In genomic region chr2:186518291-186518690, GRCh38 we compare ENCODE assay signal across 22 cellular contexts. TPM values are rescaled to one million over a fixed set of nuclear protein-coding genes. Genes with fewer than 3 reads are reported as not detected.
DNase-seq lines count a peak whose midpoint lies in the region; ATAC-seq, FAIRE-seq and TF ChIP-seq lines count a peak whose summit lies in the region.
"Had no signal": no experiment of that assay in that cellular context is flagged by ENCODE, and none has a peak within 500 bp of the region (broad histone marks: within the 10 kb centered on the region; RNA-seq: fewer than 3 reads in every experiment).

No MANE protein-coding gene starts in this region.

- H3K4me1 Mint-ChIP-seq in endodermal cell (peaks cover 22% of the 10 kb centered on the region), chondrocyte (ENCODE audit: low read depth) (peaks cover 14% of the 10 kb centered on the region)
- no peaks in the 10 kb centered on the region for H3K4me1 Mint-ChIP-seq in stimulated activated effector memory CD8-positive, alpha-beta T cell treated with anti-CD3 and anti-CD28 coated beads, Interleukin-12 subunit alpha, Interleukin-12 subunit beta, amount 100 ng/mL, for 72 hours

- no peaks in the 10 kb centered on the region for H3K27me3 ChIP-seq in endodermal cell (ENCODE audit: control insufficient read depth, insufficient read depth, low read length, poor library complexity, severe bottlenecking)
- H3K27me3 ChIP-seq: Peyer's patch, vagina had no signal

- H3K36me3 Mint-ChIP-seq in endodermal cell (ENCODE audit: low read depth) (peaks cover 45% of the 10 kb centered on the region), chondrocyte (ENCODE audit: low read depth) (peaks cover 15% of the 10 kb centered on the region)
- peaks cover 62% of the 10 kb centered on the region for H3K36me3 Mint-ChIP-seq in stimulated activated effector memory CD8-positive, alpha-beta T cell treated with anti-CD3 and anti-CD28 coated beads, Interleukin-12 subunit alpha, Interleukin-12 subunit beta, amount 100 ng/mL, for 72 hours

- H3K9me3 ChIP-seq in endodermal cell (ENCODE audit: control insufficient read depth, low read length) = peaks cover 15% of the 10 kb centered on the region
- H3K9me3 ChIP-seq: HAP-1, Peyer's patch, vagina had no signal

- H3K36me3 ChIP-seq in endodermal cell (ENCODE audit: control insufficient read depth, insufficient read depth, low read length) = peaks cover 31% of the 10 kb centered on the region

- H3K4me3 ChIP-seq in endodermal cell (ENCODE audit: low read length) = no peak overlapping the region
- H3K4me3 ChIP-seq: HAP-1, Peyer's patch, vagina had no signal

- no peak for ATAC-seq in stimulated activated effector memory CD8-positive, alpha-beta T cell treated with anti-CD3 and anti-CD28 coated beads, Interleukin-12 subunit alpha, Interleukin-12 subunit beta, amount 100 ng/mL, for 72 hours
- no peak for ATAC-seq in GM19023 (IDR thresholded peaks at IDR 0.05; ENCODE audit: unreplicated experiment)
- ATAC-seq in GM18907 (IDR thresholded peaks at IDR 0.05; ENCODE audit: unreplicated experiment) = no peak
- ATAC-seq: left colon, natural killer cell, WTC11 had no signal

- H3K4me3 Mint-ChIP-seq in endodermal cell (no peak overlapping the region), chondrocyte (ENCODE audit: unreplicated experiment) (no peak overlapping the region)
- H3K4me3 Mint-ChIP-seq in stimulated activated effector memory CD8-positive, alpha-beta T cell treated with anti-CD3 and anti-CD28 coated beads, Interleukin-12 subunit alpha, Interleukin-12 subunit beta, amount 100 ng/mL, for 72 hours = no peak overlapping the region
- H3K4me3 Mint-ChIP-seq: natural killer cell, WTC11 had no signal

- WGBS in endodermal cell (ENCODE audit: insufficient coverage in 1 of 2, insufficient read length in 1 of 2), 2 experiments = 59 to 82% methylated on average over 3 to 4 of the region's 4 CpGs

- no peak for DNase-seq in D721Med (ENCODE audit: insufficient read length, low spot score)
- DNase-seq in NCI-H524 (lab: John Stamatoyannopoulos, UW) = peak; percentile 62 to 84
- DNase-seq in endodermal cell = no peak
- DNase-seq in stimulated activated effector memory CD8-positive, alpha-beta T cell treated with anti-CD3 and anti-CD28 coated beads, Interleukin-12 subunit alpha, Interleukin-12 subunit beta, amount 100 ng/mL, for 72 hours (ENCODE audit: low spot score in 2 of 2) = no peak
- DNase-seq in chondrocyte (ENCODE audit: low spot score) = no peak
- DNase-seq: activated CD4-positive, alpha-beta T cell treated with anti-CD3 and anti-CD28 coated beads, Interleukin-2, amount 50 U/mL, for 4 hours; activated CD8-positive, alpha-beta memory T cell treated with anti-CD3 and anti-CD28 coated beads, Interleukin-2, amount 50 U/mL, for 48 hours; activated effector memory CD4-positive, alpha-beta T cell treated with Interleukin-2 at 50 U/mL for 16 hours; head of caudate nucleus; left colon; midbrain; natural killer cell; NCI-H1105; NCI-H2081; Peyer's patch; stimulated activated CD4-positive, alpha-beta T cell treated with anti-CD3 and anti-CD28 coated beads, Interleukin-1b, Interleukin-23, amount 100 ng/mL, for 48 hours had no signal

- H3K27ac ChIP-seq in endodermal cell (ENCODE audit: low read depth, low read length) = no peak overlapping the region
- H3K27ac ChIP-seq: Peyer's patch, vagina had no signal

- no peaks in the 10 kb centered on the region for H3K27me3 Mint-ChIP-seq in endodermal cell (ENCODE audit: insufficient read depth)
- no peaks in the 10 kb centered on the region for H3K27me3 Mint-ChIP-seq in chondrocyte (ENCODE audit: low read depth)

- TF ChIP-seq CTCF in D721Med (IDR thresholded peaks at IDR 0.05; ENCODE audit: insufficient read depth, missing control alignments) = no peak
- TF ChIP-seq CTCF in endodermal cell (conservative IDR thresholded peaks at IDR 0.05) = no peak
- no peak for TF ChIP-seq CTCF in chondrocyte (IDR thresholded peaks at IDR 0.05)

- FAIRE-seq in D721Med (lab: Jason Lieb, UNC) = peak; percentile 82
- FAIRE-seq: HepG2 had no signal

- no peaks in the 10 kb centered on the region for H3K4me1 ChIP-seq in endodermal cell (ENCODE audit: control insufficient read depth, insufficient read depth, low read length)
- H3K4me1 ChIP-seq: Peyer's patch had no signal

- peak overlapping the region; percentile 53 for H3K27ac Mint-ChIP-seq in endodermal cell
- H3K27ac Mint-ChIP-seq in stimulated activated effector memory CD8-positive, alpha-beta T cell treated with anti-CD3 and anti-CD28 coated beads, Interleukin-12 subunit alpha, Interleukin-12 subunit beta, amount 100 ng/mL, for 72 hours = peak overlapping the region; percentile 26
- no peak overlapping the region for H3K27ac Mint-ChIP-seq in chondrocyte (ENCODE audit: unreplicated experiment)
- H3K27ac Mint-ChIP-seq: WTC11 had no signal

- H3K9me3 Mint-ChIP-seq in endodermal cell (peaks cover 3% of the 10 kb centered on the region), chondrocyte (ENCODE audit: low read depth) (no peaks in the 10 kb centered on the region)
- H3K9me3 Mint-ChIP-seq in stimulated activated effector memory CD8-positive, alpha-beta T cell treated with anti-CD3 and anti-CD28 coated beads, Interleukin-12 subunit alpha, Interleukin-12 subunit beta, amount 100 ng/mL, for 72 hours = no peaks in the 10 kb centered on the region
- H3K9me3 Mint-ChIP-seq: natural killer cell, WTC11 had no signal

- H3K9ac ChIP-seq in endodermal cell (ENCODE audit: extremely low read depth, low read length, poor library complexity, severe bottlenecking) = no peak overlapping the region

RNA-seq across cellular contexts. Expression of gene ZC3H15, which starts 32.2 kb away (rescaled TPM):
- total RNA-seq in endodermal cell (10 to 100 TPM; 54.6 to 59.3 TPM), chondrocyte (43.0 to 48.7 TPM (median 46.4 TPM) in 3 replicates)
- 68.8 TPM for polyA plus RNA-seq in endodermal cell (2013, experiment 1 of 2)
- polyA plus RNA-seq in endodermal cell (2013, experiment 2 of 2) = 66.1 TPM

Comparison
In these comparisons a context has a peak if more than half of its experiments do, and no peak if none do; other contexts are left out.
1. DNase-seq: peak in NCI-H524 (2 of 2); none in D721Med (single experiment), endodermal cell (single experiment), stimulated activated effector memory CD8-positive, alpha-beta T cell treated with anti-CD3 and anti-CD28 coated beads, Interleukin-12 subunit alpha, Interleukin-12 subunit beta, amount 100 ng/mL, for 72 hours (0 of 2) and chondrocyte (single experiment).